In the genomic region with DNA sequence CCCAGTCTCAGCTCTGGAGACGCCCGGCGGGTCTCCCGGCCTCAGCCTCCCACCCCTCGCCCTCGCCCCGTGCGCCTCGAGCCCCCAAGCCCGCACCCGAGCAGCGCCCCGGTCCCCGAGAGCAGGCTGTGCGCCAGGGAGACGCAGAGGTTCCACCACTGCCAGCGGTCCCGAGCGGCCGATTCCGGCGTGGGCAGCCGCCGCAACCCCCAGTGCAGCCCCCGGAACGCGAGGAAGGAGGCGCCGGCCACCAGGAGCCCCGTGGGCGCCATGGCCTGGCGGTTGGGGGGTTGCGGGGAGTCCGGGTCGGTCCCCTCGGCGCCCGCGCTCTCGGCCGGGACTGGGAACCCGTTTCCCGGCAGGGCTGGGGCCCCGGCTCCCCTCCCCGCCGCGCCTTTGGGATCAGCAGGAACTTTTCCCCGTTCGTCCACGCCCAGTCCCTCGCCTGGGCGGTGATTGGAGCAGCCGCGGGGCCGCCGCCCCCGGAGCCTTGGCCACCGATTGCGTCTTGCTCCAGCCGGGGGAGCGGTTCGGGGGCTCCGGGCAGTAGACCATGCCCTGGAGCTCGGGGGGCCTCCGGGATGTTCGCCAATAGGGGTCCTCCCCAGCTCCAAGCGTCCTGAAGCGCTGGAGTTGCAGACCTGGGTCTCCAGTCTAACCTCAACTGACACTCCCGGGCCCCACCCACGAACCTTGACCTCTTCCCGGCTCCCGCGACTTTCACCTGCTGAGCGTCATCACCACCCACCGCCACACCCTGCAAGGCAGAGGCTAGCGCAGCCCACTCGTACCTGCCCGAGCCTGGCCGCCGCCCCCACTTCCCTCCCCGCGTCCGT, we compare ENCODE assay signal across 8 cellular contexts. TPM values are rescaled to one million over a fixed set of nuclear protein-coding genes. Genes with fewer than 3 reads are reported as not detected.
A peak's percentile ranks its signal among the peaks of the same experiment; 100 is the strongest.
DNase-seq lines count a peak whose midpoint lies in the region; ATAC-seq and FAIRE-seq lines count a peak whose summit lies in the region.

TSS of gene TLCD2 (minus strand) at position 407 of the 836 bp plus-strand sequence. CDS start at position 272, 135 bp downstream.

- H3K36me3 Mint-ChIP-seq in CD8-positive, alpha-beta memory T cell: peaks cover 0 to 14% (median 4%) of the 10 kb centered on the region in 3 donors
- no peaks in the 10 kb centered on the region for H3K36me3 Mint-ChIP-seq in activated naive CD8-positive, alpha-beta T cell treated with anti-CD3 and anti-CD28 coated beads, Interleukin-2, amount 50 U/mL, for 24 hours (ENCODE audit: low read depth)

- ATAC-seq in activated naive CD8-positive, alpha-beta T cell treated with anti-CD3 and anti-CD28 coated beads, Interleukin-2, amount 50 U/mL, for 24 hours: no peak
- ATAC-seq in left cardiac atrium (peak; percentile 50 to 58), HG03159 (IDR thresholded peaks at IDR 0.05; ENCODE audit: unreplicated experiment) (no peak), GM18867 (IDR thresholded peaks at IDR 0.05; ENCODE audit: unreplicated experiment) (no peak)

- H3K27me3 ChIP-seq in CD8-positive, alpha-beta memory T cell (ENCODE audit: insufficient read depth, low read length, poor library complexity, severe bottlenecking): peaks cover 2% of the 10 kb centered on the region

- intact Hi-C loops in left cardiac atrium (cut with DNase I) (loop anchor here in 1 of 2 donors (5.0 kb wide), 1 partner anchor 38 kb away; no protein-coding TSS in a partner anchor), posterior vena cava (cut with DNase I) (loop anchor here in 1 of 2 donors (5.0 kb wide), 2 partner anchors 38 to 58 kb away; no protein-coding TSS in a partner anchor)

- peak within 1 kb of the TSS in 7 of 8 donors; percentile 6 to 90 (median 55) for H3K27ac Mint-ChIP-seq in CD8-positive, alpha-beta memory T cell
- no peak within 1 kb of the TSS for H3K27ac Mint-ChIP-seq in activated naive CD8-positive, alpha-beta T cell treated with anti-CD3 and anti-CD28 coated beads, Interleukin-2, amount 50 U/mL, for 24 hours

- peaks cover 18 to 33% (median 30%) of the 10 kb centered on the region in 3 donors for H3K4me1 Mint-ChIP-seq in CD8-positive, alpha-beta memory T cell
- H3K4me1 Mint-ChIP-seq in activated naive CD8-positive, alpha-beta T cell treated with anti-CD3 and anti-CD28 coated beads, Interleukin-2, amount 50 U/mL, for 24 hours: peaks cover 20% of the 10 kb centered on the region

- H3K36me3 ChIP-seq in CD8-positive, alpha-beta memory T cell (ENCODE audit: insufficient read depth, low read length): no peaks in the 10 kb centered on the region

- peak within 1 kb of the TSS; percentile 2 for H3K27ac ChIP-seq in CD8-positive, alpha-beta memory T cell (ENCODE audit: low read depth, low read length)

- POLR2A ChIA-PET in CD8-positive, alpha-beta memory T cell (lab: Charles Lee): interaction anchor here (1.0 kb wide), 1 partner anchor 26 kb away, joined by 4 read pairs; no protein-coding TSS in a partner anchor

- peak within 1 kb of the TSS; percentile 68 to 90 (median 73) for H3K4me3 Mint-ChIP-seq in CD8-positive, alpha-beta memory T cell
- H3K4me3 Mint-ChIP-seq in activated naive CD8-positive, alpha-beta T cell treated with anti-CD3 and anti-CD28 coated beads, Interleukin-2, amount 50 U/mL, for 24 hours: peak within 1 kb of the TSS; percentile 26

- DNase-seq in CD8-positive, alpha-beta memory T cell: peak in 2 of 5 donors; percentile 17 to 27
- DNase-seq in HTR-8/SVneo (ENCODE audit: insufficient read length, low spot score) (peak; percentile 79), left cardiac atrium (peak; percentile 89), posterior vena cava (ENCODE audit: low spot score) (peak; percentile 93), RCC 7860 (ENCODE audit: low spot score) (no peak)
- DNase-seq in activated naive CD8-positive, alpha-beta T cell treated with anti-CD3 and anti-CD28 coated beads, Interleukin-2, amount 50 U/mL, for 24 hours: no peak

- peaks cover 17 to 21% of the 10 kb centered on the region in 2 donors for H3K27me3 Mint-ChIP-seq in CD8-positive, alpha-beta memory T cell
- peaks cover 37% of the 10 kb centered on the region for H3K27me3 Mint-ChIP-seq in activated naive CD8-positive, alpha-beta T cell treated with anti-CD3 and anti-CD28 coated beads, Interleukin-2, amount 50 U/mL, for 24 hours

- CTCF ChIA-PET in CD8-positive, alpha-beta memory T cell (lab: Charles Lee): interaction anchor here (0.6 kb wide), 1 partner anchor 9 kb away, joined by 3 read pairs; no protein-coding TSS in a partner anchor

- peaks cover 10% of the 10 kb centered on the region for H3K4me1 ChIP-seq in CD8-positive, alpha-beta memory T cell (ENCODE audit: insufficient read depth, low read length)

- no peaks in the 10 kb centered on the region for H3K9me3 Mint-ChIP-seq in CD8-positive, alpha-beta memory T cell
- no peaks in the 10 kb centered on the region for H3K9me3 Mint-ChIP-seq in activated naive CD8-positive, alpha-beta T cell treated with anti-CD3 and anti-CD28 coated beads, Interleukin-2, amount 50 U/mL, for 24 hours

- no peaks in the 10 kb centered on the region for H3K9me3 ChIP-seq in CD8-positive, alpha-beta memory T cell (ENCODE audit: low read length)

- peak; percentile 75 for FAIRE-seq in HTR-8/SVneo (lab: Jason Lieb, UNC)
- no peak for FAIRE-seq in RCC 7860 (lab: Jason Lieb, UNC)

- H3K4me3 ChIP-seq in CD8-positive, alpha-beta memory T cell (ENCODE audit: low read length): peak within 1 kb of the TSS; percentile 19

RNA-seq across cellular contexts. Expression of gene TLCD2, which starts in this region (rescaled TPM):
- under 1 TPM; 0.09 to 0.22 TPM for total RNA-seq in CD8-positive, alpha-beta memory T cell
- 0.32 TPM for polyA plus RNA-seq in CD8-positive, alpha-beta memory T cell
- total RNA-seq in left cardiac atrium (1 to 10 TPM; 3.7 to 6.0 TPM), posterior vena cava (1 to 10 TPM; 7.6 to 8.2 TPM)

Comparison
In these comparisons a context has a peak if more than half of its experiments do, and no peak if none do; other contexts are left out.
1. DNase-seq: peak in HTR-8/SVneo (single experiment), left cardiac atrium (single experiment) and posterior vena cava (single experiment); none in activated naive CD8-positive, alpha-beta T cell treated with anti-CD3 and anti-CD28 coated beads, Interleukin-2, amount 50 U/mL, for 24 hours (single experiment) and RCC 7860 (single experiment).
2. ATAC-seq: peak in left cardiac atrium (2 of 2); none in activated naive CD8-positive, alpha-beta T cell treated with anti-CD3 and anti-CD28 coated beads, Interleukin-2, amount 50 U/mL, for 24 hours (single experiment), HG03159 (single experiment) and GM18867 (single experiment).